27 cellular contexts compared by ENCODE assay signal in the genomic region with DNA sequence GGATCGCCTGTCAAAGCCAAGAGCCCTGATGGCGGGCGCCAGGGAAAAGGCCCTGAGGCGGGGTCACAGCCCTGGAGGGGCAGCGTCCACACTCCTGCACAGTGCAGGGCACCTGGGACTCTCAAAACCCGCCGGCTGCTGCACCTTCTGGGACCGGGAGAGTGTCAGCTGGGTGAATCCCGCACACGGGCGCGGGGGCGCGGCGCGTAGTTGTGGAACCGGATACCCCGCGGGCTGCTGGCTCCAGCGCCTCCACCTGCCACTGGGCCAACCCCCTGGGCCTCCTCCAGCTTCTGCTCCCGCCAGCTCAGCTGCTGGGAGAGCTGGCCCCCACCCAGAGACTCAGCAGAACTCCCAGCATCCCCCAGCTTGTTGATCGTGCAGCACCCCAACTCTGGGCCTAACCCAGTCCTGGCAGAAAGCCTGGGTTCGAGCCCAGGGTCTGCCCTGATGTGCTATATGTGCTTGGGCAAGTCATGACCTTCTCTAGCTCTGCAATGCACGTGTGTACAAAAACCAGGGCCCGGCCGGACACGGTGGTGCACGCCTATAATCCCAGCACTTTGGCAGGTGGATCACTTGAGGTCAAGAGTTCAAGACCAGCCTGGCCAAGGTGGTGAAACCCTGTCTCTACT. TPM values are rescaled to one million over a fixed set of nuclear protein-coding genes. Genes with fewer than 3 reads are reported as not detected.
"Had no signal": no experiment of that assay in that cellular context is flagged by ENCODE, and none has a peak within 500 bp of the region (broad histone marks: within the 10 kb centered on the region; RNA-seq: fewer than 3 reads in every experiment).

No MANE protein-coding gene starts in this region.

- H3K4me1 Mint-ChIP-seq: activated CD4-positive, alpha-beta T cell treated with anti-CD3 and anti-CD28 coated beads, Interleukin-2, amount 10 ng/mL, durations not matched to agents 7 days and 5 days had no signal

- H3K27me3 ChIP-seq: ascending aorta, body of pancreas, MG63 had no signal

- ATAC-seq: activated T-helper 17 cell treated with anti-CD3 and anti-CD28 coated beads, Interleukin-2, amount 50 U/mL, for 72 hours; body of pancreas; Right ventricle myocardium inferior had no signal

- H3K36me3 ChIP-seq: MG63 had no signal

- H3K4me3 Mint-ChIP-seq: activated CD4-positive, alpha-beta memory T cell treated with anti-CD3 and anti-CD28 coated beads for 36 hours; activated CD4-positive, alpha-beta T cell treated with anti-CD3 and anti-CD28 coated beads, Interleukin-2, amount 10 ng/mL, durations not matched to agents 7 days and 5 days; activated T-helper 17 cell treated with anti-CD3 and anti-CD28 coated beads, Interleukin-2, amount 50 U/mL, for 72 hours had no signal

- H3K4me3 ChIP-seq: ascending aorta, body of pancreas, MG63, SK-N-MC had no signal

- H3K27me3 Mint-ChIP-seq: activated CD4-positive, alpha-beta memory T cell treated with anti-CD3 and anti-CD28 coated beads for 36 hours; activated CD4-positive, alpha-beta T cell treated with anti-CD3 and anti-CD28 coated beads, Interleukin-2, amount 10 ng/mL, durations not matched to agents 7 days and 5 days; activated T-helper 17 cell treated with anti-CD3 and anti-CD28 coated beads, Interleukin-2, amount 50 U/mL, for 72 hours had no signal

- DNase-seq: activated CD4-positive, alpha-beta memory T cell treated with anti-CD3 and anti-CD28 coated beads for 36 hours; activated CD4-positive, alpha-beta T cell treated with anti-CD3 and anti-CD28 coated beads, Interleukin-2, amount 10 ng/mL, durations not matched to agents 7 days and 5 days; activated CD4-positive, CD25-positive, alpha-beta regulatory T cell; activated CD8-positive, alpha-beta memory T cell treated with anti-CD3 and anti-CD28 coated beads for 24 hours; activated naive CD4-positive, alpha-beta T cell treated with anti-CD3 and anti-CD28 coated beads, Interleukin-2, amount 50 U/mL, for 16 hours; activated T-cell treated with anti-CD3 and anti-CD28 coated beads, Interleukin-2, amount 50 U/mL, for 48 hours; amniotic stem cell; body of pancreas; central memory CD4-positive, alpha-beta T cell; MG63; MV-4-11; NCI-H1092 treated with DMSO at 0.1 percent for 48 hours; NCI-H1417 treated with DMSO at 0.1 percent for 48 hours; NCI-H1694 treated with DMSO at 0.1 percent for 48 hours; NCI-H2081; NCI-H2171; NCI-H345; NCI-H510A; NCI-H526 treated with DMSO at 0.1 percent for 48 hours; T-helper 1 cell had no signal

- H3K27ac Mint-ChIP-seq: activated CD4-positive, alpha-beta memory T cell treated with anti-CD3 and anti-CD28 coated beads for 36 hours had no signal

- H3K9me3 Mint-ChIP-seq: activated CD4-positive, alpha-beta memory T cell treated with anti-CD3 and anti-CD28 coated beads for 36 hours; activated CD4-positive, alpha-beta T cell treated with anti-CD3 and anti-CD28 coated beads, Interleukin-2, amount 10 ng/mL, durations not matched to agents 7 days and 5 days; activated T-helper 17 cell treated with anti-CD3 and anti-CD28 coated beads, Interleukin-2, amount 50 U/mL, for 72 hours had no signal

RNA-seq across cellular contexts. Expression of a gene that starts 37.1 kb away (rescaled TPM):
- total RNA-seq: activated CD4-positive, alpha-beta memory T cell treated with anti-CD3 and anti-CD28 coated beads for 36 hours; activated CD4-positive, alpha-beta T cell treated with anti-CD3 and anti-CD28 coated beads, Interleukin-2, amount 10 ng/mL, durations not matched to agents 7 days and 5 days; ascending aorta; body of pancreas; bronchial epithelial cell; Right ventricle myocardium inferior; RPMI7951; T-helper 2 cell treated with Interferon-gamma antibody and Interleukin-4, amounts not matched to agents 100 ng/mL and 5 ng/mL, for 36 hours had no signal
